8 cellular contexts compared by ENCODE assay signal in the genomic region with DNA sequence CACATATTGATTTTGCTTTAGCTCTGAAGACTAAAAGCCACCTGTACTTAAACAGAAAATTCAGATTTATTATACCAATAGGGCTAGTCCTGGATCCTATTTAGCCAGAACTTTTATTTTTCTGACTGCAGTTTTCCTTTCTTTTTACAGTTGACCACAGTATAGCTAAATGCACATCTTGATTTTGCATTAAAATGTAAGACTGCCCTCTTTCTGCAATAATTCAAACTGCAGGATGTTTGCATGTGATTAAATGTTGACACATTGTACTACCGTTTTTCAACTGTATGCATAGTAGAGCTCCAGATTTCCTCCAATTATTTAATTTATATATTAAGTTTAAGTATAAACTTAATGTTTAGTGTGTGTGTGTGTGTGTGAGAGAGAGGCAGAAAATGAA.
DNase-seq lines count a peak whose midpoint lies in the region; ATAC-seq and TF ChIP-seq lines count a peak whose summit lies in the region.

No MANE protein-coding gene starts in this region.

- no peaks in the 10 kb centered on the region for H3K27me3 ChIP-seq in skeletal muscle satellite cell (ENCODE audit: control insufficient read depth, insufficient read depth, low read length)

- peak overlapping the region; percentile 7 for H3K9ac ChIP-seq in skeletal muscle satellite cell (ENCODE audit: low read depth, low read length)

- no peaks in the 10 kb centered on the region for H3K4me1 ChIP-seq in skeletal muscle satellite cell (ENCODE audit: control insufficient read depth, insufficient read depth, low read length)

- H3K36me3 ChIP-seq in skeletal muscle satellite cell (ENCODE audit: insufficient read depth, low read length): no peaks in the 10 kb centered on the region

- POLR2A ChIA-PET in HEK293T (lab: Yijun Ruan, JAX): no interaction called here

- TF ChIP-seq POLR2A in GM18505 (IDR thresholded peaks at IDR 0.05; ENCODE audit: borderline replicate concordance, extremely low read depth, insufficient read depth, insufficient read length): no peak

- CTCF ChIA-PET in HEK293T (lab: Yijun Ruan, JAX): interaction anchor here (0.6 kb wide), 1 partner anchor 212 kb away, joined by 3 read pairs; no protein-coding TSS in a partner anchor

- DNase-seq in Right ventricle myocardium inferior (ENCODE audit: missing footprints) (no peak), cardiac septum (ENCODE audit: low spot score) (no peak), SK-MEL-5 (ENCODE audit: low read depth, low spot score) (peak; percentile 65), globus pallidus (ENCODE audit: low spot score) (peak; percentile 24), HEK293T (ENCODE audit: extremely low spot score) (no peak)

- ATAC-seq in Right ventricle myocardium inferior: peak; percentile 8
- ATAC-seq in HG02763 (IDR thresholded peaks at IDR 0.05; ENCODE audit: unreplicated experiment): no peak
- no peak for ATAC-seq in GM18505 (IDR thresholded peaks at IDR 0.05; ENCODE audit: unreplicated experiment)

- in situ Hi-C loops in SK-MEL-5 (cut with HindIII; ENCODE audit: low pct_unique_long_range_greater_than_20kb, low sequenced_read_pairs): no loop called here

- H3K4me2 ChIP-seq in skeletal muscle satellite cell (ENCODE audit: low read length): no peak overlapping the region

- H3K4me3 ChIP-seq in skeletal muscle satellite cell (ENCODE audit: low read length): no peak overlapping the region

- intact Hi-C loops in Right ventricle myocardium inferior (cut with DNase I) (no loop called here), cardiac septum (cut with DNase I) (no loop called here)

- H3K9me3 ChIP-seq in skeletal muscle satellite cell (replicated peaks; ENCODE audit: low read length): no peaks in the 10 kb centered on the region

TF ChIP-seq in HEK293T, 16 proteins besides CTCF, POLR2A, EP300 and RAD21:
- TF ChIP-seq FOXA1 (IDR thresholded peaks at IDR 0.05) (no peak), ELF4 (IDR thresholded peaks at IDR 0.05) (no peak), L3MBTL2 (conservative IDR thresholded peaks at IDR 0.05) (no peak), LEF1 (IDR thresholded peaks at IDR 0.05; ENCODE audit: borderline replicate concordance) (no peak), TARDBP (IDR thresholded peaks at IDR 0.05) (no peak), HDGF (IDR thresholded peaks at IDR 0.05; ENCODE audit: borderline replicate concordance) (no peak), FOXM1 (IDR thresholded peaks at IDR 0.05; ENCODE audit: borderline replicate concordance) (no peak), ARNT (IDR thresholded peaks at IDR 0.05) (no peak), PKNOX1 (IDR thresholded peaks at IDR 0.05) (no peak), CTBP1 (IDR thresholded peaks at IDR 0.05; ENCODE audit: borderline replicate concordance) (no peak), SP1 (IDR thresholded peaks at IDR 0.05) (no peak), NFRKB (IDR thresholded peaks at IDR 0.05) (no peak), FOXK2 (IDR thresholded peaks at IDR 0.05) (no peak), SUZ12 (IDR thresholded peaks at IDR 0.05) (no peak), BHLHE40 (IDR thresholded peaks at IDR 0.05; ENCODE audit: borderline replicate concordance) (no peak)

Comparison
In these comparisons a context has a peak if more than half of its experiments do, and no peak if none do; other contexts are left out.
1. DNase-seq: peak in SK-MEL-5 (single experiment) and globus pallidus (single experiment); none in Right ventricle myocardium inferior (single experiment), cardiac septum (single experiment) and HEK293T (single experiment).